ENCODE assay signal across 1 cellular context in the genomic region with DNA sequence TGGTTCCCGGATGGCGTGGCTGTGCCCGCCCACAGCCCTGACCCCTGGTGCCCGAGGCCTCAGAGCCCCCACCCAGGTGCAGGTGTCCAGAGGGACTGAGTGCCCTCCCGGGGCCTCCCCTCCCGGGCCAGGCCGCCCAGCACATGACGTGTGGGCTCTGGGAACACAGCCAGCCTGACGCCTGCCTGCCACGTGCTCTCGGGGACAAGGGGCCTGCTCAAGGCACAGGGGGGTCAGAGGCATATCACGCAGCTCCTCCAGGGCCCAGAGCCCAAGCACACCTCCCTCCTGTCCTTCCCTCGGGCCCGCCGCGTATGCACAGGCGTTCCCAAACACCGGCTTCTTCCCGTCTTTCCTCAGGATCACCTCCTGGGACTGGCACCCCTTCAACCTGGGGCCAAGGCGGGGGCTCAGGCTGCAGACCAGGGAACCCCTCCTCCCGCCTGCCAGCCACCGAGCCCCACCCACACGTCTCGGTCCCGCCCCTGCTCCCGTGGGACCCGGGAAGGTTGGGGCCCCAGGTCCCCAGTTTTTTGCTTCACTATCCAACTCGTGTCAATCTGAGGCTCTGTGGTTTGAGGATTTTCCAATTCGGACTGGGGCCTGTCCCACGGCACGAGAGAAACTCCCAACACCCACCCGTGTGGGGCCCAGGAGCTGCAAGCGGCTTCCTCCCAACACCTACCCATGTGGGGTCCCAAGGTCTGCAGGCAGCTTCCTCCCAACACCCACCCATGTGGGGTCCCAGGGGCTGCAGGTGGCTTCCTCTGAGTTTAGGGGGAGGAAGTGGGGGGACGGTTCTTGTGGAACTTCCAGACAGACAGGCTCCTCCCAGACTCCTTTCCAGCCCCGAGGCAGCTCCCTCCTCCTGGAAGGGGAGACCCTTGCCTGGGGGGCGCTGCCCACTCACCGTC.
TF ChIP-seq lines count a peak whose summit lies in the region.

No MANE protein-coding gene starts in this region.

TF ChIP-seq in K562, 482 proteins besides CTCF, POLR2A, EP300 and RAD21 (continues in another document):
- TF ChIP-seq SPI1 (IDR thresholded peaks at IDR 0.05; ENCODE audit: borderline replicate concordance, low read depth, low read length) = no peak
- TF ChIP-seq, protein P1, sequence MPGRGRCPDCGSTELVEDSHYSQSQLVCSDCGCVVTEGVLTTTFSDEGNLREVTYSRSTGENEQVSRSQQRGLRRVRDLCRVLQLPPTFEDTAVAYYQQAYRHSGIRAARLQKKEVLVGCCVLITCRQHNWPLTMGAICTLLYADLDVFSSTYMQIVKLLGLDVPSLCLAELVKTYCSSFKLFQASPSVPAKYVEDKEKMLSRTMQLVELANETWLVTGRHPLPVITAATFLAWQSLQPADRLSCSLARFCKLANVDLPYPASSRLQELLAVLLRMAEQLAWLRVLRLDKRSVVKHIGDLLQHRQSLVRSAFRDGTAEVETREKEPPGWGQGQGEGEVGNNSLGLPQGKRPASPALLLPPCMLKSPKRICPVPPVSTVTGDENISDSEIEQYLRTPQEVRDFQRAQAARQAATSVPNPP (IDR thresholded peaks at IDR 0.05; ENCODE audit: borderline replicate concordance, insufficient read depth, insufficient read length) = no peak
- no peak for TF ChIP-seq RFX7 (CRISPR knock-in tag; IDR thresholded peaks at IDR 0.05)
- TF ChIP-seq CSDE1 (IDR thresholded peaks at IDR 0.05) = no peak
- TF ChIP-seq, protein P2, sequence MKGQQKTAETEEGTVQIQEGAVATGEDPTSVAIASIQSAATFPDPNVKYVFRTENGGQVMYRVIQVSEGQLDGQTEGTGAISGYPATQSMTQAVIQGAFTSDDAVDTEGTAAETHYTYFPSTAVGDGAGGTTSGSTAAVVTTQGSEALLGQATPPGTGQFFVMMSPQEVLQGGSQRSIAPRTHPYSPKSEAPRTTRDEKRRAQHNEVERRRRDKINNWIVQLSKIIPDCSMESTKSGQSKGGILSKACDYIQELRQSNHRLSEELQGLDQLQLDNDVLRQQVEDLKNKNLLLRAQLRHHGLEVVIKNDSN (CRISPR knock-in tag; IDR thresholded peaks at IDR 0.05) = peak; percentile 56; the same call in 1 of the 2 replicates
- TF ChIP-seq FOXK2 (conservative IDR thresholded peaks at IDR 0.05 in 1 of 2, IDR thresholded peaks at IDR 0.05 in 1 of 2; ENCODE audit: low read depth in 2 of 2) = no peak
- TF ChIP-seq E2F3 (CRISPR knock-in tag; IDR thresholded peaks at IDR 0.05) = no peak
- TF ChIP-seq ZNF696 (CRISPR knock-in tag; conservative IDR thresholded peaks at IDR 0.05) = no peak
- TF ChIP-seq, protein P3, sequence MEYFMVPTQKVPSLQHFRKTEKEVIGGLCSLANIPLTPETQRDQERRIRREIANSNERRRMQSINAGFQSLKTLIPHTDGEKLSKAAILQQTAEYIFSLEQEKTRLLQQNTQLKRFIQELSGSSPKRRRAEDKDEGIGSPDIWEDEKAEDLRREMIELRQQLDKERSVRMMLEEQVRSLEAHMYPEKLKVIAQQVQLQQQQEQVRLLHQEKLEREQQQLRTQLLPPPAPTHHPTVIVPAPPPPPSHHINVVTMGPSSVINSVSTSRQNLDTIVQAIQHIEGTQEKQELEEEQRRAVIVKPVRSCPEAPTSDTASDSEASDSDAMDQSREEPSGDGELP (CRISPR knock-in tag; IDR thresholded peaks at IDR 0.05; ENCODE audit: borderline replicate concordance) = peak; percentile 26; the same call in 1 of the 2 replicates
- TF ChIP-seq, protein P4, sequence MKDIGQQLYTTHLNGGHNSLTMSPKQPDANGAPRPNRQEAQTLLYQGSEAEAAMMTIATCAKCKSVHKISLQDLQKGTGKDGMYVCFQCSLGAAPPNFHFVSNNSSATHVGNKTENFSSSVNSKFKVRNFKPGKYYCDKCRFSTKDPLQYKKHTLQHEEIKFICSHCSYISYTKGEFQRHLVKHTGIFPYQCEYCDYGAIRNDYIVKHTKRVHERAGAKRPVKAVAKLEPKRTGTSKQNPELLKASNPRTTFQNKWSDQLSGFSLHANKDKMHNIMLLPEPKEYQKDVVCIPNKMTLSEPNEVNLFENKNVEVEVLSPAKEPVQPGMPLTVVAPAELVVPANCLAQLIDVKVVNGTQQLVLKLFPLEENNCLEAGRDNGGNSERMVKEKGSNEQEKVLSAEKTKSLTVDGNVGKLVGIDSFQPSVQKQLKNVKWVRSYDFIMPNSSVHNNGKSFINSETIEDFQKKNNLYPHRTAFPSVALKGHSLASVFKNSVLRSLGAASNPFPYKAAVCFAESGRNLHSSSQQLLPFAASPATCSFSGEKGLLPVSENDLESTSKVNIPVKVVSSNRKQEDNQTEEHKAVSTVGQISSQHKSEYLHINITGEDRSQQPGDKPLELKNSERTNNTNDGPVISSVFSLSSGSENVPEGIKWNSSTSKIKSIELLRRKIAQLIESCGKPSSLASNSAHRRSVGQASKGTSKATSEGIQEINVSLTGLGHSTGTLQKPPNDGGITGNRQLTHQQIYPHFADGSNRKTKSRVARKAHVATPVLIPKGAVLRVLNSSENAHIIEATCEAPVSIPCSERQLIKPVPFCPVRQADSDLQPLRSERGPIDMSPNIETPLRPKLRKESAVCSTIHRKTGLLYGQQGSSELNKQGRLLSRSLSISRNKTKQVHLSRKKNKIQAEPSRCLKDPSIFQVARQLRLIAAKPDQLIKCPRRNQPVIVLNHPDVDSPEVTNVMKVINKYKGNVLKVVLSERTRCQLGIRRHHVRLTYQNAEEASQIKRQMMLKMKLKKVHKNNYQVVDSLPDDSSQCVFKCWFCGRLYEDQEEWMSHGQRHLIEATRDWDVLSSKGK (CRISPR knock-in tag; IDR thresholded peaks at IDR 0.05) = no peak
- no peak for TF ChIP-seq ZNF778 (CRISPR knock-in tag; IDR thresholded peaks at IDR 0.05)
- TF ChIP-seq HEY1 (CRISPR knock-in tag; IDR thresholded peaks at IDR 0.05; ENCODE audit: borderline replicate concordance) = no peak
- TF ChIP-seq ESRRB (CRISPR knock-in tag; IDR thresholded peaks at IDR 0.05; ENCODE audit: borderline replicate concordance) = no peak
- TF ChIP-seq, protein P5, sequence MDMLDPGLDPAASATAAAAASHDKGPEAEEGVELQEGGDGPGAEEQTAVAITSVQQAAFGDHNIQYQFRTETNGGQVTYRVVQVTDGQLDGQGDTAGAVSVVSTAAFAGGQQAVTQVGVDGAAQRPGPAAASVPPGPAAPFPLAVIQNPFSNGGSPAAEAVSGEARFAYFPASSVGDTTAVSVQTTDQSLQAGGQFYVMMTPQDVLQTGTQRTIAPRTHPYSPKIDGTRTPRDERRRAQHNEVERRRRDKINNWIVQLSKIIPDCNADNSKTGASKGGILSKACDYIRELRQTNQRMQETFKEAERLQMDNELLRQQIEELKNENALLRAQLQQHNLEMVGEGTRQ (CRISPR knock-in tag; IDR thresholded peaks at IDR 0.05) = 0 out of 2 replicates have a peak, but pooled peaks have one; percentile 9
- no peak for TF ChIP-seq GTF2A2 (tag; IDR thresholded peaks at IDR 0.05)
- TF ChIP-seq, protein P6, sequence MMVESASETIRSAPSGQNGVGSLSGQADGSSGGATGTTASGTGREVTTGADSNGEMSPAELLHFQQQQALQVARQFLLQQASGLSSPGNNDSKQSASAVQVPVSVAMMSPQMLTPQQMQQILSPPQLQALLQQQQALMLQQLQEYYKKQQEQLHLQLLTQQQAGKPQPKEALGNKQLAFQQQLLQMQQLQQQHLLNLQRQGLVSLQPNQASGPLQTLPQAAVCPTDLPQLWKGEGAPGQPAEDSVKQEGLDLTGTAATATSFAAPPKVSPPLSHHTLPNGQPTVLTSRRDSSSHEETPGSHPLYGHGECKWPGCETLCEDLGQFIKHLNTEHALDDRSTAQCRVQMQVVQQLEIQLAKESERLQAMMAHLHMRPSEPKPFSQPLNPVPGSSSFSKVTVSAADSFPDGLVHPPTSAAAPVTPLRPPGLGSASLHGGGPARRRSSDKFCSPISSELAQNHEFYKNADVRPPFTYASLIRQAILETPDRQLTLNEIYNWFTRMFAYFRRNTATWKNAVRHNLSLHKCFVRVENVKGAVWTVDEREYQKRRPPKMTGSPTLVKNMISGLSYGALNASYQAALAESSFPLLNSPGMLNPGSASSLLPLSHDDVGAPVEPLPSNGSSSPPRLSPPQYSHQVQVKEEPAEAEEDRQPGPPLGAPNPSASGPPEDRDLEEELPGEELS (CRISPR knock-in tag; IDR thresholded peaks at IDR 0.05; ENCODE audit: borderline replicate concordance) = no peak
- TF ChIP-seq, protein P7, sequence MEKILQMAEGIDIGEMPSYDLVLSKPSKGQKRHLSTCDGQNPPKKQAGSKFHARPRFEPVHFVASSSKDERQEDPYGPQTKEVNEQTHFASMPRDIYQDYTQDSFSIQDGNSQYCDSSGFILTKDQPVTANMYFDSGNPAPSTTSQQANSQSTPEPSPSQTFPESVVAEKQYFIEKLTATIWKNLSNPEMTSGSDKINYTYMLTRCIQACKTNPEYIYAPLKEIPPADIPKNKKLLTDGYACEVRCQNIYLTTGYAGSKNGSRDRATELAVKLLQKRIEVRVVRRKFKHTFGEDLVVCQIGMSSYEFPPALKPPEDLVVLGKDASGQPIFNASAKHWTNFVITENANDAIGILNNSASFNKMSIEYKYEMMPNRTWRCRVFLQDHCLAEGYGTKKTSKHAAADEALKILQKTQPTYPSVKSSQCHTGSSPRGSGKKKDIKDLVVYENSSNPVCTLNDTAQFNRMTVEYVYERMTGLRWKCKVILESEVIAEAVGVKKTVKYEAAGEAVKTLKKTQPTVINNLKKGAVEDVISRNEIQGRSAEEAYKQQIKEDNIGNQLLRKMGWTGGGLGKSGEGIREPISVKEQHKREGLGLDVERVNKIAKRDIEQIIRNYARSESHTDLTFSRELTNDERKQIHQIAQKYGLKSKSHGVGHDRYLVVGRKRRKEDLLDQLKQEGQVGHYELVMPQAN (IDR thresholded peaks at IDR 0.05; ENCODE audit: borderline replicate concordance) = no peak
- no peak for TF ChIP-seq NUFIP1 (IDR thresholded peaks at IDR 0.05; ENCODE audit: partially characterized antibody)
- TF ChIP-seq, protein P8, sequence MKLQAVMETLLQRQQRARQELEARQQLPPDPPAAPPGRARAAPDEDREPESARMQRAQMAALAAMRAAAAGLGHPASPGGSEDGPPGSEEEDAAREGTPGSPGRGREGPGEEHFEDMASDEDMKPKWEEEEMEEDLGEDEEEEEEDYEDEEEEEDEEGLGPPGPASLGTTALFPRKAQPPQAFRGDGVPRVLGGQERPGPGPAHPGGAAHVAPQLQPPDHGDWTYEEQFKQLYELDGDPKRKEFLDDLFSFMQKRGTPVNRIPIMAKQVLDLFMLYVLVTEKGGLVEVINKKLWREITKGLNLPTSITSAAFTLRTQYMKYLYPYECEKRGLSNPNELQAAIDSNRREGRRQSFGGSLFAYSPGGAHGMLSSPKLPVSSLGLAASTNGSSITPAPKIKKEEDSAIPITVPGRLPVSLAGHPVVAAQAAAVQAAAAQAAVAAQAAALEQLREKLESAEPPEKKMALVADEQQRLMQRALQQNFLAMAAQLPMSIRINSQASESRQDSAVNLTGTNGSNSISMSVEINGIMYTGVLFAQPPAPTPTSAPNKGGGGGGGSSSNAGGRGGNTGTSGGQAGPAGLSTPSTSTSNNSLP (IDR thresholded peaks at IDR 0.05; ENCODE audit: borderline replicate concordance, low read depth, low read length) = no peak
- TF ChIP-seq, protein P9, sequence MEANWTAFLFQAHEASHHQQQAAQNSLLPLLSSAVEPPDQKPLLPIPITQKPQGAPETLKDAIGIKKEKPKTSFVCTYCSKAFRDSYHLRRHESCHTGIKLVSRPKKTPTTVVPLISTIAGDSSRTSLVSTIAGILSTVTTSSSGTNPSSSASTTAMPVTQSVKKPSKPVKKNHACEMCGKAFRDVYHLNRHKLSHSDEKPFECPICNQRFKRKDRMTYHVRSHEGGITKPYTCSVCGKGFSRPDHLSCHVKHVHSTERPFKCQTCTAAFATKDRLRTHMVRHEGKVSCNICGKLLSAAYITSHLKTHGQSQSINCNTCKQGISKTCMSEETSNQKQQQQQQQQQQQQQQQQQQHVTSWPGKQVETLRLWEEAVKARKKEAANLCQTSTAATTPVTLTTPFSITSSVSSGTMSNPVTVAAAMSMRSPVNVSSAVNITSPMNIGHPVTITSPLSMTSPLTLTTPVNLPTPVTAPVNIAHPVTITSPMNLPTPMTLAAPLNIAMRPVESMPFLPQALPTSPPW (CRISPR knock-in tag; IDR thresholded peaks at IDR 0.05) = peak; percentile 45; the same call in 1 of the 2 replicates
- no peak for TF ChIP-seq NR1H2 (CRISPR knock-in tag; IDR thresholded peaks at IDR 0.05)
- no peak for TF ChIP-seq ZNF57 (CRISPR knock-in tag; IDR thresholded peaks at IDR 0.05)
- TF ChIP-seq L3MBTL2 (IDR thresholded peaks at IDR 0.05) = peak; percentile 74
- no peak for TF ChIP-seq TCF3 (CRISPR knock-in tag; IDR thresholded peaks at IDR 0.05)
- no peak for TF ChIP-seq ZNF699 (CRISPR knock-in tag; IDR thresholded peaks at IDR 0.05; ENCODE audit: insufficient replicate concordance)
- TF ChIP-seq NFYB (IDR thresholded peaks at IDR 0.05; ENCODE audit: extremely low read depth, insufficient read length) = no peak
- TF ChIP-seq, protein P10, sequence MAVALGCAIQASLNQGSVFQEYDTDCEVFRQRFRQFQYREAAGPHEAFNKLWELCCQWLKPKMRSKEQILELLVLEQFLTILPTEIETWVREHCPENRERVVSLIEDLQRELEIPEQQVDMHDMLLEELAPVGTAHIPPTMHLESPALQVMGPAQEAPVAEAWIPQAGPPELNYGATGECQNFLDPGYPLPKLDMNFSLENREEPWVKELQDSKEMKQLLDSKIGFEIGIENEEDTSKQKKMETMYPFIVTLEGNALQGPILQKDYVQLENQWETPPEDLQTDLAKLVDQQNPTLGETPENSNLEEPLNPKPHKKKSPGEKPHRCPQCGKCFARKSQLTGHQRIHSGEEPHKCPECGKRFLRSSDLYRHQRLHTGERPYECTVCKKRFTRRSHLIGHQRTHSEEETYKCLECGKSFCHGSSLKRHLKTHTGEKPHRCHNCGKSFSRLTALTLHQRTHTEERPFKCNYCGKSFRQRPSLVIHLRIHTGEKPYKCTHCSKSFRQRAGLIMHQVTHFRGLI (CRISPR knock-in tag; IDR thresholded peaks at IDR 0.05) = no peak
- no peak for TF ChIP-seq ZBED1 (IDR thresholded peaks at IDR 0.05)
- no peak for TF ChIP-seq SRSF9 (IDR thresholded peaks at IDR 0.05; ENCODE audit: borderline replicate concordance, low read depth, low read length)
- TF ChIP-seq, protein P11, sequence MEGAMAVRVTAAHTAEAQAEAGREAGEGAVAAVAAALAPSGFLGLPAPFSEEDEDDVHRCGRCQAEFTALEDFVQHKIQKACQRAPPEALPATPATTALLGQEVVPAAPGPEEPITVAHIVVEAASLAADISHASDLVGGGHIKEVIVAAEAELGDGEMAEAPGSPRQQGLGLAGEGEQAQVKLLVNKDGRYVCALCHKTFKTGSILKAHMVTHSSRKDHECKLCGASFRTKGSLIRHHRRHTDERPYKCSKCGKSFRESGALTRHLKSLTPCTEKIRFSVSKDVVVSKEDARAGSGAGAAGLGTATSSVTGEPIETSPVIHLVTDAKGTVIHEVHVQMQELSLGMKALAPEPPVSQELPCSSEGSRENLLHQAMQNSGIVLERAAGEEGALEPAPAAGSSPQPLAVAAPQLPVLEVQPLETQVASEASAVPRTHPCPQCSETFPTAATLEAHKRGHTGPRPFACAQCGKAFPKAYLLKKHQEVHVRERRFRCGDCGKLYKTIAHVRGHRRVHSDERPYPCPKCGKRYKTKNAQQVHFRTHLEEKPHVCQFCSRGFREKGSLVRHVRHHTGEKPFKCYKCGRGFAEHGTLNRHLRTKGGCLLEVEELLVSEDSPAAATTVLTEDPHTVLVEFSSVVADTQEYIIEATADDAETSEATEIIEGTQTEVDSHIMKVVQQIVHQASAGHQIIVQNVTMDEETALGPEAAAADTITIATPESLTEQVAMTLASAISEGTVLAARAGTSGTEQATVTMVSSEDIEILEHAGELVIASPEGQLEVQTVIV (CRISPR knock-in tag; IDR thresholded peaks at IDR 0.05; ENCODE audit: borderline replicate concordance) = no peak
- no peak for TF ChIP-seq ZNF354B (CRISPR knock-in tag; IDR thresholded peaks at IDR 0.05)
- peak; percentile 88 for TF ChIP-seq BHLHE40 (IDR thresholded peaks at IDR 0.05; ENCODE audit: low read length)
- TF ChIP-seq LARP7 (IDR thresholded peaks at IDR 0.05) = no peak
